In the genomic region with DNA sequence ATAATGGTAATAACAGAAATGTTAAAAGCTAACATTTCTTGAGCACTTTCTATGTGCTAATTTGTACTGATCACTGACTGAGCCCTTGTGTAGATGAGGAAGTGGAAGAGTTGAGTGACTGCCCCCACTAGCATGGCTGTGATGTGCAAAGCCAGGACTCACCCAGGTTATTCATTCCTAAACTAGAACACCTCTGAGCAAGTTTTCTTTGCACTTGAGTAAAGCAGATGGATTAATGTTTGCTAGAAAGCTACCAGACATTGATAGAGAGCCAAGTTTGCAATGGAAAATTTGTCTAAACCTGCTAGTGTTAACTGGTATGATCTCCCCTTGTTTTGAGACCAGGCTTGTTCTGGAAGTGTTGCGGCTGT, we compare ENCODE assay signal across 9 cellular contexts.
DNase-seq lines count a peak whose midpoint lies in the region; ATAC-seq, FAIRE-seq and TF ChIP-seq lines count a peak whose summit lies in the region.
"Had no signal": no experiment of that assay in that cellular context is flagged by ENCODE, and none has a peak within 500 bp of the region (broad histone marks: within the 10 kb centered on the region; RNA-seq: fewer than 3 reads in every experiment).

No MANE protein-coding gene starts in this region.

- peaks cover 31% of the 10 kb centered on the region for H3K4me1 ChIP-seq in OCI-LY3 (ENCODE audit: low read length)
- peaks cover 0 to 5% (median 0%) of the 10 kb centered on the region in 3 donors for H3K4me1 ChIP-seq in pancreas

- CTCF ChIA-PET in HEK293T (lab: Yijun Ruan, JAX) = no interaction called here

- H3K36me3 ChIP-seq in OCI-LY3 (replicated peaks; ENCODE audit: low read depth, low read length) = no peaks in the 10 kb centered on the region
- H3K36me3 ChIP-seq in pancreas = no peaks in the 10 kb centered on the region
- H3K36me3 ChIP-seq: BLaER1 had no signal

- H2AFZ ChIP-seq in OCI-LY3 (ENCODE audit: low read depth, low read length) = peak overlapping the region; percentile 54; the same call in 1 of the 2 replicates

- peak overlapping the region; percentile 74 for H3K4me2 ChIP-seq in OCI-LY3 (ENCODE audit: low read length)

- ATAC-seq in HG02938 (IDR thresholded peaks at IDR 0.05; ENCODE audit: unreplicated experiment) = peak; percentile 84
- peak; percentile 67 to 79 (median 70) for ATAC-seq in pancreas

- H3K79me2 ChIP-seq in OCI-LY3 (ENCODE audit: low read length) = no peaks in the 10 kb centered on the region

- POLR2A ChIA-PET in HEK293T (lab: Yijun Ruan, JAX) = interaction anchor here (0.6 kb wide), 1 partner anchor 12 kb away, joined by 3 read pairs; no protein-coding TSS in a partner anchor

- intact Hi-C loops in pancreas (cut with DNase I) = no loop called here

- H3K27ac ChIP-seq in OCI-LY3 (ENCODE audit: low read length) (peak overlapping the region; percentile 88), pancreas (no peak overlapping the region)
- H3K27ac ChIP-seq: BLaER1 had no signal

- H3K9me3 ChIP-seq in OCI-LY3 (ENCODE audit: insufficient read depth, low read length) = no peaks in the 10 kb centered on the region
- H3K9me3 ChIP-seq in pancreas = no peaks in the 10 kb centered on the region
- H3K9me3 ChIP-seq: BLaER1 had no signal

- no peaks in the 10 kb centered on the region for H3K27me3 ChIP-seq in OCI-LY3 (ENCODE audit: low read depth, low read length)
- no peaks in the 10 kb centered on the region for H3K27me3 ChIP-seq in pancreas
- H3K27me3 ChIP-seq: BLaER1 had no signal

- H3K4me3 ChIP-seq in OCI-LY3 (ENCODE audit: low read length) (peak overlapping the region; percentile 52), pancreas (no peak overlapping the region)
- H3K4me3 ChIP-seq: BLaER1 had no signal

- WGBS in pancreas, 2 donors = 56 to 71% methylated on average over 1 of the region's 1 CpG

- no peak for FAIRE-seq in pancreas (lab: Jason Lieb, UNC)

- DNase-seq in activated CD4-positive, alpha-beta T cell treated with anti-CD3 and anti-CD28 coated beads for 48 hours = peak; percentile 2
- DNase-seq in activated CD4-positive, alpha-beta T cell treated with anti-CD3 and anti-CD28 coated beads for 1 hour = no peak
- DNase-seq in pancreas = no peak
- no peak for DNase-seq in HEK293T (ENCODE audit: extremely low spot score)
- no peak for DNase-seq in RKO (ENCODE audit: low spot score)
- DNase-seq in T1000 (lab: John Stamatoyannopoulos, UW) = no peak

- no peak for TF ChIP-seq CTCF in OCI-LY3 (IDR thresholded peaks at IDR 0.05; ENCODE audit: low read depth, low read length)
- no peak for TF ChIP-seq CTCF in pancreas (IDR thresholded peaks at IDR 0.05)

- peak overlapping the region; percentile 48; the same call in 1 of the 2 replicates for H3K9ac ChIP-seq in OCI-LY3 (ENCODE audit: low read length)
- H3K9ac ChIP-seq: BLaER1 had no signal

- H4K20me1 ChIP-seq in OCI-LY3 (ENCODE audit: insufficient read depth, low read length) = no peaks in the 10 kb centered on the region
- H4K20me1 ChIP-seq: BLaER1 had no signal

TF ChIP-seq in HEK293T, 16 proteins besides CTCF, POLR2A, EP300 and RAD21:
- TF ChIP-seq ARNT (IDR thresholded peaks at IDR 0.05) (no peak), FOXM1 (IDR thresholded peaks at IDR 0.05; ENCODE audit: borderline replicate concordance) (no peak), SUZ12 (IDR thresholded peaks at IDR 0.05) (no peak), PKNOX1 (IDR thresholded peaks at IDR 0.05) (no peak), ELF4 (IDR thresholded peaks at IDR 0.05) (no peak), SP1 (IDR thresholded peaks at IDR 0.05) (no peak), L3MBTL2 (conservative IDR thresholded peaks at IDR 0.05) (no peak), BHLHE40 (IDR thresholded peaks at IDR 0.05; ENCODE audit: borderline replicate concordance) (no peak), FOXK2 (IDR thresholded peaks at IDR 0.05) (no peak), HDGF (IDR thresholded peaks at IDR 0.05; ENCODE audit: borderline replicate concordance) (no peak), CTBP1 (IDR thresholded peaks at IDR 0.05; ENCODE audit: borderline replicate concordance) (no peak), LEF1 (IDR thresholded peaks at IDR 0.05; ENCODE audit: borderline replicate concordance) (no peak), ZNF384 (IDR thresholded peaks at IDR 0.05) (no peak), NFRKB (IDR thresholded peaks at IDR 0.05) (no peak)
